ENCODE assay signal across 1 cellular context in genomic region chr18:713135-713490, GRCh38.
TF ChIP-seq lines count a peak whose summit lies in the region.

No MANE protein-coding gene starts in this region.

TF ChIP-seq in IMR-90, 13 proteins besides CTCF, POLR2A, EP300 and RAD21:
- TF ChIP-seq MAZ (IDR thresholded peaks at IDR 0.05; ENCODE audit: borderline replicate concordance, low read depth, low read length), result no peak
- no peak for TF ChIP-seq CEBPB (IDR thresholded peaks at IDR 0.05; ENCODE audit: low read depth, low read length)
- no peak for TF ChIP-seq SMC3 (IDR thresholded peaks at IDR 0.05; ENCODE audit: low read depth, low read length)
- TF ChIP-seq NFE2L2 (IDR thresholded peaks at IDR 0.05; ENCODE audit: low read depth, low read length), result no peak
- no peak for TF ChIP-seq FOS (IDR thresholded peaks at IDR 0.05; ENCODE audit: low read depth, low read length)
- TF ChIP-seq ELK1 (IDR thresholded peaks at IDR 0.05; ENCODE audit: borderline replicate concordance, low read depth, low read length), result no peak
- TF ChIP-seq RFX5 (IDR thresholded peaks at IDR 0.05; ENCODE audit: low read depth, low read length), result no peak
- no peak for TF ChIP-seq BHLHE40 (IDR thresholded peaks at IDR 0.05; ENCODE audit: low read depth, low read length)
- no peak for TF ChIP-seq RCOR1 (IDR thresholded peaks at IDR 0.05; ENCODE audit: insufficient replicate concordance, low read length)
- no peak for TF ChIP-seq MXI1 (IDR thresholded peaks at IDR 0.05; ENCODE audit: borderline replicate concordance, low read depth, low read length)
- TF ChIP-seq USF2 (IDR thresholded peaks at IDR 0.05; ENCODE audit: low read depth, low read length), result no peak
- no peak for TF ChIP-seq MAFK (IDR thresholded peaks at IDR 0.05; ENCODE audit: low read depth, low read length)
- TF ChIP-seq CHD1 (IDR thresholded peaks at IDR 0.05; ENCODE audit: low read depth, low read length), result no peak
TF ChIP-seq in IMR-90: peak in this region for 0.
